30 cellular contexts compared by ENCODE assay signal in the genomic region with DNA sequence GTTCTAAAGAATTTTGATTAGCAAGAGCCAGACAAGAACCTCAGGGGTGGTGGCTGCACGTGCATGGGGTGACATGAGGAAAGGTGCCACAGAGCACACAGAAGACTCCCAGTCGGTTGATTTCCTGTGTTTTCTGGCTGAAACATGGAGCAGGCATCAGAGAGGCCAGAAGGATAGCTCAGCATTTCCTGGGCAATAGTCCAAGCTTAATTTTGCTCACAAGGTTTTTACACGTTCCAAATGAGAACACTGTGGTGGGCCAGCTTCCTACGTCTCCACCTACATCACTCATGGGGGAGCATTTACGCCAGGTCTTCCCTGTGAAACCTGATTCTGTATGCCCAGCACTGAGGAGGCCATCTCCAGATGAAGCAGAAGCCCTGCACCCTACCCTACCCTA.
"Had no signal": no experiment of that assay in that cellular context is flagged by ENCODE, and none has a peak within 500 bp of the region (broad histone marks: within the 10 kb centered on the region; RNA-seq: fewer than 3 reads in every experiment).

No MANE protein-coding gene starts in this region.

- ATAC-seq: activated CD4-positive, CD25-positive, alpha-beta regulatory T cell treated with anti-CD3 and anti-CD28 coated beads, Interleukin-2, amount 50 U/mL, for 24 hours; activated CD8-positive, alpha-beta T cell treated with anti-CD3 and anti-CD28 coated beads for 36 hours; activated naive CD8-positive, alpha-beta T cell treated with anti-CD3 and anti-CD28 coated beads, Interleukin-2, amount 50 U/mL, for 24 hours; activated T-cell treated with anti-CD3 and anti-CD28 coated beads, Interleukin-2, amount 50 U/mL, for 4 hours; activated T-helper 17 cell treated with anti-CD3 and anti-CD28 coated beads, Interleukin-2, amount 50 U/mL, for 72 hours; body of pancreas; effector memory CD8-positive, alpha-beta T cell; foreskin keratinocyte; gastrocnemius medialis; heart left ventricle; T-helper 17 cell had no signal

- DNase-seq: activated B cell treated with CpG ODN at 0.5 μM for 24 hours; activated CD4-positive, alpha-beta T cell treated with anti-CD3 and anti-CD28 coated beads for 48 hours; activated CD4-positive, alpha-beta T cell treated with anti-CD3 and anti-CD28 coated beads, Interleukin-2, amount 50 U/mL, for 1 hour; activated CD4-positive, alpha-beta T cell treated with anti-CD3 and anti-CD28 coated beads, Interleukin-2, amount 50 U/mL, for 48 hours; activated CD8-positive, alpha-beta memory T cell treated with anti-CD3 and anti-CD28 coated beads for 24 hours; activated CD8-positive, alpha-beta T cell treated with anti-CD3 and anti-CD28 coated beads for 36 hours; activated effector memory CD4-positive, alpha-beta T cell treated with Interleukin-2 at 50 U/mL for 16 hours; activated gamma-delta T cell treated with Interleukin-2 at 50 U/mL for 16 hours; activated naive CD4-positive, alpha-beta T cell treated with anti-CD3 and anti-CD28 coated beads for 36 hours; activated naive CD8-positive, alpha-beta T cell treated with anti-CD3 and anti-CD28 coated beads for 36 hours; activated naive CD8-positive, alpha-beta T cell treated with anti-CD3 and anti-CD28 coated beads, Interleukin-2, amount 50 U/mL, for 24 hours; activated T-cell treated with anti-CD3 and anti-CD28 coated beads, Interleukin-2, amount 50 U/mL, for 4 hours; adrenal gland; amygdala; aorta; body of pancreas; cortex of kidney; dermis blood vessel endothelial cell; effector CD4-positive, alpha-beta T cell; effector memory CD8-positive, alpha-beta T cell; erythroblast; foreskin keratinocyte; gastrocnemius medialis; glutamatergic neuron; heart left ventricle; T-helper 17 cell; T1000; WERI-Rb-1 had no signal
